In the genomic region with DNA sequence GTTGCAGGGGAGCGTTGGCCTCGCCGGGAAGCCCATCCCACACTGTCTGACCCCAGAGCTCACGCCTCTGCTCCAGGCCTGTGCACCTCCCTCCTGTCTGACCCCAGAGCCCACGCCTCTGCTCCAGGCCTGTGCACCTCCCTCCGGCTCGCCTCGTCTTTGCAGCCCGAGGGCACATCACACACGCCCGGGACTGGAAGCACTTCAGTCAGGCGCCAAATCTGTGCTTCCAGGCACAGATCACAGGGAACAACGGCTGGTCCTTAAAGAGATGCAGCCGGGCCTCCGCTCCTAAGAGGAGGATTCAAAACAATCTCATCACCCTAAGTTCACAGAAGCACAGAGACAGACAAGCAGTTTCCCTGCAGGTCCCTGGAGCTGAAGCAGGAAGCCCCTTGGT, we compare ENCODE assay signal across 19 cellular contexts.
A peak's percentile ranks its signal among the peaks of the same experiment; 100 is the strongest.
DNase-seq lines count a peak whose midpoint lies in the region; ATAC-seq and TF ChIP-seq lines count a peak whose summit lies in the region.
"Had no signal": no experiment of that assay in that cellular context is flagged by ENCODE, and none has a peak within 500 bp of the region (broad histone marks: within the 10 kb centered on the region; RNA-seq: fewer than 3 reads in every experiment).

No MANE protein-coding gene starts in this region.

- ATAC-seq in GM23338, result peak; percentile 45
- ATAC-seq in heart right ventricle, result peak in 6 of 8 donors; percentile 24 to 51 (median 36)
- no peak for ATAC-seq in natural killer cell treated with Interleukin-12 subunit alpha and Interleukin-12 subunit beta and Interleukin-15 and Interleukin-18, amount 100 ng/mL, for 72 hours

- H3F3A ChIP-seq in GM23338 (replicated peaks; ENCODE audit: low read depth), result no peaks in the 10 kb centered on the region
- H3F3A ChIP-seq in smooth muscle cell (ENCODE audit: low read depth), result no peaks in the 10 kb centered on the region

- H3K9me3 ChIP-seq in ascending aorta (no peaks in the 10 kb centered on the region), heart right ventricle (no peaks in the 10 kb centered on the region), smooth muscle cell (replicated peaks; ENCODE audit: low read depth) (no peaks in the 10 kb centered on the region)
- H3K9me3 ChIP-seq: gastrocnemius medialis, pancreas, spleen had no signal

- H3K36me3 ChIP-seq in GM23338 (ENCODE audit: insufficient read depth) (no peaks in the 10 kb centered on the region), ascending aorta (peaks cover 16 to 23% of the 10 kb centered on the region in 2 donors), heart right ventricle (peaks cover 0 to 42% (median 13%) of the 10 kb centered on the region in 9 donors), smooth muscle cell (ENCODE audit: low read depth) (no peaks in the 10 kb centered on the region)

- WGBS in heart right ventricle, 2 donors, result 51 to 53% methylated on average over 15 of the region's 15 CpGs
- 73% methylated on average over 15 of the region's 15 CpGs for WGBS in smooth muscle cell (ENCODE audit: low lambda C conversion rate)

- TF ChIP-seq CTCF in GM23338 (conservative IDR thresholded peaks at IDR 0.05; ENCODE audit: low read depth in 2 of 2) (no peak), ascending aorta (IDR thresholded peaks at IDR 0.05) (no peak), heart right ventricle (IDR thresholded peaks at IDR 0.05) (no peak), smooth muscle cell (IDR thresholded peaks at IDR 0.05; ENCODE audit: borderline replicate concordance, insufficient read depth, poor library complexity, severe bottlenecking) (no peak)

- no peak overlapping the region for H3K27ac ChIP-seq in GM23338 (ENCODE audit: low read depth)
- peak overlapping the region; percentile 80 to 92 for H3K27ac ChIP-seq in ascending aorta
- H3K27ac ChIP-seq in heart right ventricle, result peak overlapping the region in 7 of 10 donors; percentile 12 to 59 (median 53)
- H3K27ac ChIP-seq in smooth muscle cell (ENCODE audit: low read depth), result no peak overlapping the region
- H3K27ac ChIP-seq: gastrocnemius medialis, pancreas had no signal

- H3K9me2 ChIP-seq in GM23338 (ENCODE audit: insufficient read depth), result no peaks in the 10 kb centered on the region

- peak overlapping the region; percentile 69 for H3K27ac Mint-ChIP-seq in GM23338
- H3K27ac Mint-ChIP-seq in natural killer cell treated with Interleukin-12 subunit alpha and Interleukin-12 subunit beta and Interleukin-15 and Interleukin-18, amount 100 ng/mL, for 72 hours, result no peak overlapping the region

- DNase-seq in GM23338 (ENCODE audit: low spot score) (peak; percentile 23), ascending aorta (ENCODE audit: low spot score in 2 of 2) (no peak), heart right ventricle (no peak), retina (peak; percentile 80), smooth muscle cell (lab: John Stamatoyannopoulos, UW; ENCODE audit: unreplicated experiment) (no peak), NCI-H446 (lab: John Stamatoyannopoulos, UW) (no peak)
- no peak for DNase-seq in natural killer cell treated with Interleukin-12 subunit alpha and Interleukin-12 subunit beta and Interleukin-15 and Interleukin-18, amount 100 ng/mL, for 72 hours (ENCODE audit: low spot score)
- DNase-seq in stimulated activated CD4-positive, alpha-beta T cell treated with anti-CD3 and anti-CD28 coated beads, Interleukin-1b, Interleukin-23, amount 100 ng/mL, for 48 hours, result no peak
- DNase-seq: activated CD4-positive, CD25-positive, alpha-beta regulatory T cell; activated naive CD4-positive, alpha-beta T cell treated with anti-CD3 and anti-CD28 coated beads, Interleukin-2, amount 50 U/mL, for 16 hours; COR-L47; GF-D8; HCEC 1CT; NCI-H2081; NCI-H82; pancreas; spleen; stimulated activated naive CD8-positive, alpha-beta T cell treated with anti-CD3 and anti-CD28 coated beads, Interleukin-15, amount 100 ng/mL, for 72 hours had no signal

- H3K27me3 ChIP-seq in GM23338 (ENCODE audit: insufficient read depth), result no peaks in the 10 kb centered on the region
- no peaks in the 10 kb centered on the region for H3K27me3 ChIP-seq in ascending aorta
- no peaks in the 10 kb centered on the region for H3K27me3 ChIP-seq in heart right ventricle
- no peaks in the 10 kb centered on the region for H3K27me3 ChIP-seq in smooth muscle cell (ENCODE audit: low read depth)
- H3K27me3 ChIP-seq: gastrocnemius medialis, pancreas, spleen had no signal

- H3K4me3 ChIP-seq in GM23338 (no peak overlapping the region), ascending aorta (no peak overlapping the region), heart right ventricle (no peak overlapping the region), smooth muscle cell (no peak overlapping the region)
- H3K4me3 ChIP-seq: gastrocnemius medialis, pancreas, spleen had no signal

- 0 out of 2 replicates have a peak, but pooled peaks cover 3% of the 10 kb centered on the region for H3K4me1 ChIP-seq in GM23338 (ENCODE audit: insufficient read depth)
- H3K4me1 ChIP-seq in ascending aorta, result peaks cover 33 to 77% of the 10 kb centered on the region in 2 donors
- peaks cover 54 to 100% (median 97%) of the 10 kb centered on the region in 9 donors for H3K4me1 ChIP-seq in heart right ventricle
- H3K4me1 ChIP-seq in smooth muscle cell (ENCODE audit: low read depth), result peaks cover 23% of the 10 kb centered on the region

- no peak overlapping the region for H2AFZ ChIP-seq in GM23338
- H2AFZ ChIP-seq in smooth muscle cell (ENCODE audit: low read depth), result no peak overlapping the region

- peaks cover 9% of the 10 kb centered on the region for H3K79me2 ChIP-seq in GM23338 (replicated peaks; ENCODE audit: insufficient read depth)
- H3K79me2 ChIP-seq in smooth muscle cell (ENCODE audit: low read depth), result peaks cover 13% of the 10 kb centered on the region

- peaks cover 18% of the 10 kb centered on the region for H3K4me1 Mint-ChIP-seq in GM23338
- peaks cover 38 to 47% of the 10 kb centered on the region in 2 donors for H3K4me1 Mint-ChIP-seq in natural killer cell treated with Interleukin-12 subunit alpha and Interleukin-12 subunit beta and Interleukin-15 and Interleukin-18, amount 100 ng/mL, for 72 hours (ENCODE audit: low read depth in 2 of 2)

- no peak overlapping the region for H3K4me3 Mint-ChIP-seq in GM23338
- H3K4me3 Mint-ChIP-seq in natural killer cell treated with Interleukin-12 subunit alpha and Interleukin-12 subunit beta and Interleukin-15 and Interleukin-18, amount 100 ng/mL, for 72 hours, result no peak overlapping the region
- H3K4me3 Mint-ChIP-seq: stimulated activated naive CD8-positive, alpha-beta T cell treated with anti-CD3 and anti-CD28 coated beads, Interleukin-15, amount 100 ng/mL, for 72 hours had no signal

- no peak overlapping the region for H3K9ac ChIP-seq in smooth muscle cell (ENCODE audit: low read depth)

- peaks cover 3% of the 10 kb centered on the region for H3K27me3 Mint-ChIP-seq in GM23338 (ENCODE audit: insufficient read depth, low read depth, poor library complexity)
- no peaks in the 10 kb centered on the region for H3K27me3 Mint-ChIP-seq in natural killer cell treated with Interleukin-12 subunit alpha and Interleukin-12 subunit beta and Interleukin-15 and Interleukin-18, amount 100 ng/mL, for 72 hours
- H3K27me3 Mint-ChIP-seq: stimulated activated naive CD8-positive, alpha-beta T cell treated with anti-CD3 and anti-CD28 coated beads, Interleukin-15, amount 100 ng/mL, for 72 hours had no signal

- no peaks in the 10 kb centered on the region for H3K36me3 Mint-ChIP-seq in GM23338 (ENCODE audit: low read depth)
- peaks cover 6% of the 10 kb centered on the region for H3K36me3 Mint-ChIP-seq in natural killer cell treated with Interleukin-12 subunit alpha and Interleukin-12 subunit beta and Interleukin-15 and Interleukin-18, amount 100 ng/mL, for 72 hours

- H3K4me2 ChIP-seq in GM23338 (no peak overlapping the region), smooth muscle cell (no peak overlapping the region)

- no peaks in the 10 kb centered on the region for H3K9me3 Mint-ChIP-seq in GM23338
- no peaks in the 10 kb centered on the region for H3K9me3 Mint-ChIP-seq in natural killer cell treated with Interleukin-12 subunit alpha and Interleukin-12 subunit beta and Interleukin-15 and Interleukin-18, amount 100 ng/mL, for 72 hours
- H3K9me3 Mint-ChIP-seq: stimulated activated naive CD8-positive, alpha-beta T cell treated with anti-CD3 and anti-CD28 coated beads, Interleukin-15, amount 100 ng/mL, for 72 hours had no signal

- H4K20me1 ChIP-seq in GM23338 (replicated peaks; ENCODE audit: insufficient read depth), result 0 out of 2 replicates have a peak, but pooled peaks cover 13% of the 10 kb centered on the region
- peaks cover 83% of the 10 kb centered on the region for H4K20me1 ChIP-seq in smooth muscle cell (ENCODE audit: low read depth)

- intact Hi-C loops in ascending aorta (cut with DNase I) (no loop called here), heart right ventricle (cut with DNase I) (no loop called here)

TF ChIP-seq in GM23338, 12 proteins besides CTCF, POLR2A, EP300 and RAD21 (continues in another document):
- TF ChIP-seq ETS1 (IDR thresholded peaks at IDR 0.05), result no peak
- no peak for TF ChIP-seq POLR2AphosphoS5 (IDR thresholded peaks at IDR 0.05; ENCODE audit: low read depth)
- TF ChIP-seq ZNF331 (CRISPR knock-in tag; IDR thresholded peaks at IDR 0.05; ENCODE audit: low read depth), result no peak

Comparison
In these comparisons a context has a peak if more than half of its experiments do, and no peak if none do; other contexts are left out.
1. ATAC-seq: peak in GM23338 (single experiment) and heart right ventricle (6 of 8); none in natural killer cell treated with Interleukin-12 subunit alpha and Interleukin-12 subunit beta and Interleukin-15 and Interleukin-18, amount 100 ng/mL, for 72 hours (0 of 2).
2. DNase-seq: peak in GM23338 (single experiment) and retina (single experiment); none in ascending aorta (0 of 2), heart right ventricle (0 of 2), natural killer cell treated with Interleukin-12 subunit alpha and Interleukin-12 subunit beta and Interleukin-15 and Interleukin-18, amount 100 ng/mL, for 72 hours (single experiment), smooth muscle cell (single experiment), NCI-H446 (0 of 2) and stimulated activated CD4-positive, alpha-beta T cell treated with anti-CD3 and anti-CD28 coated beads, Interleukin-1b, Interleukin-23, amount 100 ng/mL, for 48 hours (single experiment).
3. H3K27ac ChIP-seq: peak in ascending aorta (2 of 2) and heart right ventricle (7 of 10); none in GM23338 (single experiment) and smooth muscle cell (single experiment).